11 cellular contexts compared by ENCODE assay signal in the genomic region with DNA sequence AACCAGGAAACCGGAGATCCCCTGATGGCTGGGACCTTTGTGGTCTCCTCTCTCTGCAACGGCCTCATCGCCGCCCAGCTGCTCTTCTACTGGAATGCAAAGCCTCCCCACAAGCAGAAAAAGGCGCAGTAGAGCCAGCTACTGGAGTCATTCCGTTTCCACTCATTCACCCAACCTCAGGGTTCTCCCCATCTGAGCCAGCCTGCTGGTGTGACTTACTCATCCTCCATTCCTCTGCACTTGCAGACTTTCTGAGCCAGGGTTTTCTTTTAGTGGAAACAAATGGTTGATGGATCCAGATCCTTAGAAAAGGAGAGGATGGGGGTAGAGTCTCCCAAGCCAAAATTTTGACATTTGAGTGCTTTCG. TPM values are rescaled to one million over a fixed set of nuclear protein-coding genes. Genes with fewer than 3 reads are reported as not detected.
DNase-seq lines count a peak whose midpoint lies in the region; ATAC-seq and TF ChIP-seq lines count a peak whose summit lies in the region.
"Had no signal": no experiment of that assay in that cellular context is flagged by ENCODE, and none has a peak within 500 bp of the region (broad histone marks: within the 10 kb centered on the region; RNA-seq: fewer than 3 reads in every experiment).

No MANE protein-coding gene starts in this region.

- DNase-seq in HL-60 (ENCODE audit: low read depth in 1 of 2, low spot score in 1 of 2) (peak in 1 of 2 experiments; percentile 48), astrocyte of the spinal cord (ENCODE audit: low read depth, low spot score) (peak; percentile 95), mesothelial cell of epicardium (ENCODE audit: low spot score in 2 of 2, unreplicated experiment in 2 of 2) (no peak), UCSD-AML1 (lab: John Stamatoyannopoulos, UW; ENCODE audit: unreplicated experiment) (no peak), mucosa of gallbladder (ENCODE audit: low spot score) (no peak), NOMO-1 treated with dmso at 0.1 percent for 144 hours (lab: John Stamatoyannopoulos, UW; ENCODE audit: unreplicated experiment) (no peak)
- DNase-seq: activated T-cell treated with anti-CD3 and anti-CD28 coated beads, Interleukin-2, amount 50 U/mL, for 1 hour had no signal

- H3K4me3 Mint-ChIP-seq in mesothelial cell of epicardium: no peak overlapping the region

- H3K36me3 ChIP-seq in BLaER1: peaks cover 58% of the 10 kb centered on the region

- H3K27me3 Mint-ChIP-seq in mesothelial cell of epicardium (ENCODE audit: low read depth): no peaks in the 10 kb centered on the region

- no peaks in the 10 kb centered on the region for H3K9me3 Mint-ChIP-seq in mesothelial cell of epicardium

- no peaks in the 10 kb centered on the region for H3K9me3 ChIP-seq in BLaER1
- H3K9me3 ChIP-seq: tibial nerve had no signal

- TF ChIP-seq CTCF in HL-60 (IDR thresholded peaks at IDR 0.05; ENCODE audit: insufficient read depth, low read length): no peak
- TF ChIP-seq CTCF in astrocyte of the spinal cord (IDR thresholded peaks at IDR 0.05; ENCODE audit: low read depth, low read length): peak; percentile 20
- no peak for TF ChIP-seq CTCF in mesothelial cell of epicardium (IDR thresholded peaks at IDR 0.05; ENCODE audit: unreplicated experiment)

- H3K27ac ChIP-seq in BLaER1 (peak overlapping the region; percentile 28; the same call in 1 of the 2 replicates), HL-60 (replicated peaks) (peak overlapping the region; percentile 63)

- peak overlapping the region; percentile 25 for H3K4me2 ChIP-seq in BLaER1

- H3K9ac ChIP-seq in BLaER1: peak overlapping the region; percentile 26

- no peak for ATAC-seq in HG02885 (IDR thresholded peaks at IDR 0.05; ENCODE audit: poor library complexity, unreplicated experiment)

- H3K27ac Mint-ChIP-seq in mesothelial cell of epicardium: peak overlapping the region; percentile 12

- H3K36me3 Mint-ChIP-seq in mesothelial cell of epicardium: peaks cover 14% of the 10 kb centered on the region

- peaks cover 35% of the 10 kb centered on the region for H3K4me1 Mint-ChIP-seq in mesothelial cell of epicardium

- peaks cover 13% of the 10 kb centered on the region; the same call in 1 of the 2 replicates for H4K20me1 ChIP-seq in BLaER1

- no peaks in the 10 kb centered on the region for H3K27me3 ChIP-seq in BLaER1
- no peaks in the 10 kb centered on the region for H3K27me3 ChIP-seq in HL-60 (ENCODE audit: insufficient read depth, poor library complexity, severe bottlenecking)
- H3K27me3 ChIP-seq: tibial nerve had no signal

- H3K4me3 ChIP-seq in BLaER1 (no peak overlapping the region), HL-60 (replicated peaks; ENCODE audit: insufficient read depth, low read length) (no peak overlapping the region), astrocyte of the spinal cord (ENCODE audit: low read depth, low read length) (no peak overlapping the region)
- H3K4me3 ChIP-seq: tibial nerve had no signal

- in situ Hi-C loops in astrocyte of the spinal cord (cut with HindIII; ENCODE audit: low sequenced_read_pairs): no loop called here

- H3K4me1 ChIP-seq in BLaER1: peaks cover 46% of the 10 kb centered on the region

RNA-seq across cellular contexts. Expression of gene SOX15, which starts 2.5 kb away (rescaled TPM):
- total RNA-seq in mesothelial cell of epicardium (2.0 to 2.3 TPM (median 2.1 TPM) in 3 replicates), mucosa of gallbladder (3.1 TPM)
- total RNA-seq: skeletal muscle tissue had no signal

RNA-seq across cellular contexts. Expression of gene MPDU1, which starts 3.8 kb away (rescaled TPM):
- 44.8 to 45.5 TPM (median 45.5 TPM) in 3 replicates for total RNA-seq in mesothelial cell of epicardium
- total RNA-seq in mucosa of gallbladder: 76.4 TPM

RNA-seq across cellular contexts. Expression of gene CD68, which starts 8.0 kb away (rescaled TPM):
- total RNA-seq in mesothelial cell of epicardium (0.44 to 0.86 TPM (median 0.78 TPM) in 3 replicates), mucosa of gallbladder (75.3 TPM)

RNA-seq across cellular contexts. Expression of gene SENP3, which starts 25.7 kb away (rescaled TPM):
- 50.3 to 55.9 TPM (median 51.5 TPM) in 3 replicates for total RNA-seq in mesothelial cell of epicardium
- total RNA-seq in mucosa of gallbladder: 46.6 TPM

RNA-seq across cellular contexts. Expression of gene FXR2, which starts 27.3 kb away (rescaled TPM):
- 43.2 to 44.5 TPM (median 43.4 TPM) in 3 replicates for total RNA-seq in mesothelial cell of epicardium
- 39.3 TPM for total RNA-seq in mucosa of gallbladder

Comparison
In these comparisons a context has a peak if more than half of its experiments do, and no peak if none do; other contexts are left out.
1. RNA of gene CD68, which starts 8.0 kb away (total RNA-seq): 75.3 TPM in mucosa of gallbladder (single experiment); 0.44 to 0.86 TPM in mesothelial cell of epicardium; every median in the first group is over 10 times any median in the second.